In the genomic region with DNA sequence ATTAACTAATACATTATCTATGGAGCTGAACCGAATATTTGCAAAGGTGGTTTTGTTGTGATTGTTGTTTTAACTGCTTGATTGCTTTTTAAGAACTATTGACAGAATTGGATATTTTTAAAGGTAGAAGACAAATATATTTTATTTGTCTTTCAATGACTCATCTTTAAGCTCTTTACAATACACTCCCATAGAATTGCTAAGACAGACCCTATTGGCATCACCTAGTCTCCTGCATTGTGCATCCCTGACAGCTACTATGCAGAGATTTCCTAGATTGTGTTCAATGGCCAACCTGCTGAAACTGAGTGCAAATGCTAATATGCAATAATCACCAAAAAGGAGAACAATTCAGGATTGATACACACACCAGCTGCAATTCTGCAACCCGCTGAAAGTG, we compare ENCODE assay signal across 16 cellular contexts. TPM values are rescaled to one million over a fixed set of nuclear protein-coding genes. Genes with fewer than 3 reads are reported as not detected.
DNase-seq lines count a peak whose midpoint lies in the region; ATAC-seq, FAIRE-seq and TF ChIP-seq lines count a peak whose summit lies in the region.
"Had no signal": no experiment of that assay in that cellular context is flagged by ENCODE, and none has a peak within 500 bp of the region (broad histone marks: within the 10 kb centered on the region; RNA-seq: fewer than 3 reads in every experiment).

No MANE protein-coding gene starts in this region.

- no peaks in the 10 kb centered on the region for H3K9me2 ChIP-seq in PC-9 (ENCODE audit: insufficient read depth)

- no peak for DNase-seq in A549 (ENCODE audit: low read depth in 1 of 2, low spot score in 1 of 2)
- DNase-seq in GM12892 (ENCODE audit: insufficient read length) = no peak
- no peak for DNase-seq in PC-9
- DNase-seq in epithelial cell of esophagus (ENCODE audit: low read depth) = peak; percentile 10
- DNase-seq in GM13977 (ENCODE audit: low spot score) = no peak
- DNase-seq in SW480 (ENCODE audit: low spot score) = no peak
- no peak for DNase-seq in SIG-M5 (lab: John Stamatoyannopoulos, UW)
- DNase-seq in mucosa of descending colon = no peak
- DNase-seq: DMS 273 treated with DMSO at 0.1 percent for 48 hours, NCI-H1417, NCI-H187 treated with DMSO at 0.1 percent for 48 hours, NCI-H774, SHP77 had no signal

- TF ChIP-seq CTCF in A549 (IDR thresholded peaks at IDR 0.05) (no peak), PC-9 (conservative IDR thresholded peaks at IDR 0.05) (no peak), epithelial cell of esophagus (IDR thresholded peaks at IDR 0.05; ENCODE audit: insufficient read depth, low read depth, low read length, missing control alignments) (no peak), GM13977 (IDR thresholded peaks at IDR 0.05; ENCODE audit: extremely low read depth, insufficient read depth, missing control alignments) (no peak), mucosa of descending colon (IDR thresholded peaks at IDR 0.05) (no peak)

- CTCF ChIA-PET in A549 (lab: Yijun Ruan, JAX) (interaction anchor here (0.6 to 1.5 kb wide), 2 partner anchors 10 to 23 kb away, joined by 3 to 5 read pairs; no protein-coding TSS in a partner anchor), PC-9 (lab: Charles Lee) (no interaction called here)

- H3K4me2 ChIP-seq in A549 (peak overlapping the region; percentile 56), PC-9 (peak overlapping the region; percentile 46)

- intact Hi-C loops in PC-9 (cut with micrococcal nuclease; ENCODE audit: unreplicated experiment) = no loop called here
- intact Hi-C loops in mucosa of descending colon (cut with DNase I, micrococcal nuclease) = no loop called here

- no peaks in the 10 kb centered on the region for H3K79me2 ChIP-seq in PC-9 (ENCODE audit: low read depth)

- in situ Hi-C loops in GM13977 (cut with MboI; ENCODE audit: low pct_unique_long_range_greater_than_20kb, low sequenced_read_pairs, unreplicated experiment) = no loop called here

- H3K4me1 ChIP-seq in A549 (peaks cover 23% of the 10 kb centered on the region), PC-9 (replicated peaks; ENCODE audit: insufficient read depth) (peaks cover 34% of the 10 kb centered on the region), mucosa of descending colon (ENCODE audit: low read depth) (no peaks in the 10 kb centered on the region)
- H3K4me1 ChIP-seq: HAP-1 had no signal

- no peak for TF ChIP-seq RAD21 in A549 (conservative IDR thresholded peaks at IDR 0.05 in 1 of 2, IDR thresholded peaks at IDR 0.05 in 1 of 2)

- H3K4me3 ChIP-seq in A549 = no peak overlapping the region
- no peak overlapping the region for H3K4me3 ChIP-seq in PC-9
- H3K4me3 ChIP-seq in epithelial cell of esophagus (ENCODE audit: low read length) = no peak overlapping the region
- no peak overlapping the region for H3K4me3 ChIP-seq in mucosa of descending colon
- H3K4me3 ChIP-seq: HAP-1 had no signal

- H3K27me3 ChIP-seq in PC-9 (ENCODE audit: insufficient read depth, low read depth) = no peaks in the 10 kb centered on the region

- H4K20me1 ChIP-seq in PC-9 (ENCODE audit: insufficient read depth) = no peaks in the 10 kb centered on the region

- WGBS in A549 (ENCODE audit: missing lambda C conversion rate) = 25% methylated on average over 2 of the region's 2 CpGs

- H2AFZ ChIP-seq in PC-9 = no peak overlapping the region

- H3K36me3 ChIP-seq in PC-9 (ENCODE audit: low read depth) (no peaks in the 10 kb centered on the region), mucosa of descending colon (ENCODE audit: low read depth) (no peaks in the 10 kb centered on the region)
- H3K36me3 ChIP-seq: HAP-1 had no signal

- POLR2A ChIA-PET in A549 (lab: Yijun Ruan, JAX) (no interaction called here), PC-9 (lab: Charles Lee; ENCODE audit: unreplicated experiment) (interaction anchor here (0.5 kb wide), 1 partner anchor 22 kb away, joined by 6 read pairs; no protein-coding TSS in a partner anchor)

- FAIRE-seq in A549 (lab: Jason Lieb, UNC) (no peak), GM12892 (lab: Jason Lieb, UNC) (peak; percentile 68)
- FAIRE-seq: A204.1 had no signal

- TF ChIP-seq EP300 in A549 (IDR thresholded peaks at IDR 0.05) = no peak

- H3K27ac ChIP-seq in A549 = peak overlapping the region; percentile 27 to 58; a peak in 3 of 6 replicates
- H3K27ac ChIP-seq in PC-9 = peak overlapping the region; percentile 62
- H3K27ac ChIP-seq: C4-2B had no signal

- H3K9me3 ChIP-seq in A549 (no peaks in the 10 kb centered on the region), PC-9 (ENCODE audit: insufficient read depth, low read depth) (no peaks in the 10 kb centered on the region), mucosa of descending colon (no peaks in the 10 kb centered on the region)
- H3K9me3 ChIP-seq: HAP-1 had no signal

- peaks cover 17% of the 10 kb centered on the region; the same call in 1 of the 2 replicates for H3F3A ChIP-seq in PC-9 (ENCODE audit: insufficient read depth, low read depth)

- TF ChIP-seq POLR2A in A549 (IDR thresholded peaks at IDR 0.05; ENCODE audit: low read length) = no peak
- no peak for TF ChIP-seq POLR2A in GM12892 (IDR thresholded peaks at IDR 0.05; ENCODE audit: low read depth, low read length)

- BruUV-seq in PC-9 (replicated peaks; lab: Mats Ljungman, UMichigan) = no TSS peak

- ATAC-seq in A549 (peak; percentile 19 to 60; a peak in 2 of 6 replicates), mucosa of descending colon (no peak)

TF ChIP-seq in A549, 52 proteins besides CTCF, POLR2A, EP300 and RAD21:
- TF ChIP-seq FOSB (CRISPR knock-in tag; IDR thresholded peaks at IDR 0.05) (no peak), KDM1A (IDR thresholded peaks at IDR 0.05; ENCODE audit: low read depth) (no peak), ZC3H11A (IDR thresholded peaks at IDR 0.05) (no peak), CHD4 (IDR thresholded peaks at IDR 0.05; ENCODE audit: borderline replicate concordance) (no peak), CBX2 (IDR thresholded peaks at IDR 0.05; ENCODE audit: borderline replicate concordance, low read depth) (no peak), ESRRA (IDR thresholded peaks at IDR 0.05; ENCODE audit: borderline replicate concordance, low read length) (no peak), CEBPB (IDR thresholded peaks at IDR 0.05) (no peak), FOSL2 (IDR thresholded peaks at IDR 0.05) (no peak), FOSL2 (CRISPR knock-in tag; IDR thresholded peaks at IDR 0.05) (no peak; the same call in 1 of the 2 replicates), HDAC2 (IDR thresholded peaks at IDR 0.05) (no peak), RARB (CRISPR knock-in tag; IDR thresholded peaks at IDR 0.05) (no peak), FOXS1 (CRISPR knock-in tag; IDR thresholded peaks at IDR 0.05) (no peak), POLR2AphosphoS2 (conservative IDR thresholded peaks at IDR 0.05; ENCODE audit: low read length) (no peak), HEYL (CRISPR knock-in tag; IDR thresholded peaks at IDR 0.05) (no peak), RFX5 (IDR thresholded peaks at IDR 0.05) (no peak), TP53 (CRISPR knock-in tag; IDR thresholded peaks at IDR 0.05) (no peak), SREBF2 (IDR thresholded peaks at IDR 0.05) (no peak), BHLHE40 (IDR thresholded peaks at IDR 0.05; ENCODE audit: low read depth, low read length) (no peak), RNF2 (IDR thresholded peaks at IDR 0.05; ENCODE audit: borderline replicate concordance, low read depth) (no peak)
- TF ChIP-seq, protein P1, sequence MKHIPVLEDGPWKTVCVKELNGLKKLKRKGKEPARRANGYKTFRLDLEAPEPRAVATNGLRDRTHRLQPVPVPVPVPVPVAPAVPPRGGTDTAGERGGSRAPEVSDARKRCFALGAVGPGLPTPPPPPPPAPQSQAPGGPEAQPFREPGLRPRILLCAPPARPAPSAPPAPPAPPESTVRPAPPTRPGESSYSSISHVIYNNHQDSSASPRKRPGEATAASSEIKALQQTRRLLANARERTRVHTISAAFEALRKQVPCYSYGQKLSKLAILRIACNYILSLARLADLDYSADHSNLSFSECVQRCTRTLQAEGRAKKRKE (CRISPR knock-in tag; IDR thresholded peaks at IDR 0.05; ENCODE audit: low read depth) = no peak
- TF ChIP-seq, protein P2, sequence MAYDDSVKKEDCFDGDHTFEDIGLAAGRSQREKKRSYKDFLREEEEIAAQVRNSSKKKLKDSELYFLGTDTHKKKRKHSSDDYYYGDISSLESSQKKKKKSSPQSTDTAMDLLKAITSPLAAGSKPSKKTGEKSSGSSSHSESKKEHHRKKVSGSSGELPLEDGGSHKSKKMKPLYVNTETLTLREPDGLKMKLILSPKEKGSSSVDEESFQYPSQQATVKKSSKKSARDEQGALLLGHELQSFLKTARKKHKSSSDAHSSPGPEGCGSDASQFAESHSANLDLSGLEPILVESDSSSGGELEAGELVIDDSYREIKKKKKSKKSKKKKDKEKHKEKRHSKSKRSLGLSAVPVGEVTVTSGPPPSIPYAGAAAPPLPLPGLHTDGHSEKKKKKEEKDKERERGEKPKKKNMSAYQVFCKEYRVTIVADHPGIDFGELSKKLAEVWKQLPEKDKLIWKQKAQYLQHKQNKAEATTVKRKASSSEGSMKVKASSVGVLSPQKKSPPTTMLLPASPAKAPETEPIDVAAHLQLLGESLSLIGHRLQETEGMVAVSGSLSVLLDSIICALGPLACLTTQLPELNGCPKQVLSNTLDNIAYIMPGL (CRISPR knock-in tag; IDR thresholded peaks at IDR 0.05; ENCODE audit: borderline replicate concordance) = no peak

RNA-seq across cellular contexts. Expression of a gene that starts 19.7 kb away (rescaled TPM):
- polyA plus RNA-seq in A549 (2011; rRNA removed) (1.0 and 1.4 TPM in 2 replicates), A549 (2017; fragmentation: RNase III; extraction: RNeasy Plus Mini Kit Qiagen cat#74134 plus additional on column Dnase treatment) (0.06 to 0.17 TPM (median 0.17 TPM) in 3 replicates)
- 0.06 and 0.13 TPM in 2 replicates for polyA plus RNA-seq in A549 (2012; cell fraction: cytosol; rRNA removed)
- 0.07 and 0.11 TPM in 2 replicates for polyA plus RNA-seq in A549 (2012; cell fraction: nucleus; rRNA removed)
- 0.24 and 0.58 TPM in 2 replicates for polyA minus RNA-seq in A549 (2011; rRNA and poly(A)+ RNA removed)
- polyA plus RNA-seq in GM12892 (2012; ENCODE audit: missing spikeins) = not detected
- total RNA-seq in PC-9 (2021) (19.5 and 32.5 TPM in 2 replicates), mucosa of descending colon (1 to 10 TPM in 2 of 3 donors, under 1 TPM in 1; 0.19 to 1.9 (median 1.4) TPM)
